ENCODE assay signal across 1 cellular context in genomic region chr6:35737413-35738211, GRCh38.
TF ChIP-seq lines count a peak whose summit lies in the region.

No MANE protein-coding gene starts in this region.

TF ChIP-seq in K562, 482 proteins besides CTCF, POLR2A, EP300 and RAD21 (continued from another document and continues in another):
- TF ChIP-seq SREBF1 (IDR thresholded peaks at IDR 0.05; ENCODE audit: borderline replicate concordance, low read depth, low read length): no peak
- no peak for TF ChIP-seq ZSCAN32 (CRISPR knock-in tag; IDR thresholded peaks at IDR 0.05)
- 0 out of 2 replicates have a peak, but pooled peaks have one; percentile 14 for TF ChIP-seq ARID1B (IDR thresholded peaks at IDR 0.05)
- TF ChIP-seq, protein P1, sequence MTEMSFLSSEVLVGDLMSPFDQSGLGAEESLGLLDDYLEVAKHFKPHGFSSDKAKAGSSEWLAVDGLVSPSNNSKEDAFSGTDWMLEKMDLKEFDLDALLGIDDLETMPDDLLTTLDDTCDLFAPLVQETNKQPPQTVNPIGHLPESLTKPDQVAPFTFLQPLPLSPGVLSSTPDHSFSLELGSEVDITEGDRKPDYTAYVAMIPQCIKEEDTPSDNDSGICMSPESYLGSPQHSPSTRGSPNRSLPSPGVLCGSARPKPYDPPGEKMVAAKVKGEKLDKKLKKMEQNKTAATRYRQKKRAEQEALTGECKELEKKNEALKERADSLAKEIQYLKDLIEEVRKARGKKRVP (CRISPR knock-in tag; IDR thresholded peaks at IDR 0.05): 0 out of 2 replicates have a peak, but pooled peaks have one; percentile 58
- TF ChIP-seq, protein P2, sequence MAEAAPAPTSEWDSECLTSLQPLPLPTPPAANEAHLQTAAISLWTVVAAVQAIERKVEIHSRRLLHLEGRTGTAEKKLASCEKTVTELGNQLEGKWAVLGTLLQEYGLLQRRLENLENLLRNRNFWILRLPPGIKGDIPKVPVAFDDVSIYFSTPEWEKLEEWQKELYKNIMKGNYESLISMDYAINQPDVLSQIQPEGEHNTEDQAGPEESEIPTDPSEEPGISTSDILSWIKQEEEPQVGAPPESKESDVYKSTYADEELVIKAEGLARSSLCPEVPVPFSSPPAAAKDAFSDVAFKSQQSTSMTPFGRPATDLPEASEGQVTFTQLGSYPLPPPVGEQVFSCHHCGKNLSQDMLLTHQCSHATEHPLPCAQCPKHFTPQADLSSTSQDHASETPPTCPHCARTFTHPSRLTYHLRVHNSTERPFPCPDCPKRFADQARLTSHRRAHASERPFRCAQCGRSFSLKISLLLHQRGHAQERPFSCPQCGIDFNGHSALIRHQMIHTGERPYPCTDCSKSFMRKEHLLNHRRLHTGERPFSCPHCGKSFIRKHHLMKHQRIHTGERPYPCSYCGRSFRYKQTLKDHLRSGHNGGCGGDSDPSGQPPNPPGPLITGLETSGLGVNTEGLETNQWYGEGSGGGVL (CRISPR knock-in tag; IDR thresholded peaks at IDR 0.05): no peak
- no peak for TF ChIP-seq NFYB (IDR thresholded peaks at IDR 0.05; ENCODE audit: extremely low read depth, insufficient read length)
- no peak for TF ChIP-seq POLR2H (tag; IDR thresholded peaks at IDR 0.05; ENCODE audit: low read depth)
- no peak for TF ChIP-seq TAF15 (IDR thresholded peaks at IDR 0.05; ENCODE audit: low read depth, low read length)
- no peak for TF ChIP-seq FOXJ2 (tag; IDR thresholded peaks at IDR 0.05)
- no peak for TF ChIP-seq ZNF695 (CRISPR knock-in tag; IDR thresholded peaks at IDR 0.05)
- TF ChIP-seq ZFP30 (CRISPR knock-in tag; IDR thresholded peaks at IDR 0.05; ENCODE audit: borderline replicate concordance): no peak
- no peak for TF ChIP-seq GABPA (tag; conservative IDR thresholded peaks at IDR 0.05; ENCODE audit: low read depth)
- peak; percentile 57; the same call in 1 of the 2 replicates for TF ChIP-seq CREM (IDR thresholded peaks at IDR 0.05; ENCODE audit: low read depth)
- no peak for TF ChIP-seq MYNN (IDR thresholded peaks at IDR 0.05)
- no peak for TF ChIP-seq MYNN (CRISPR knock-in tag; IDR thresholded peaks at IDR 0.05)
- no peak for TF ChIP-seq CHCHD3 (CRISPR knock-in tag; IDR thresholded peaks at IDR 0.05)
- TF ChIP-seq CBX5 (IDR thresholded peaks at IDR 0.05; ENCODE audit: borderline replicate concordance, low read depth): no peak
- TF ChIP-seq SIN3A (IDR thresholded peaks at IDR 0.05; ENCODE audit: borderline replicate concordance in 2 of 2, control insufficient read depth in 1 of 2, low read depth in 2 of 2, low read length in 2 of 2): no peak
- TF ChIP-seq RNF2 (IDR thresholded peaks at IDR 0.05): peak; percentile 5; the same call in 1 of the 2 replicates
- TF ChIP-seq, protein P3, sequence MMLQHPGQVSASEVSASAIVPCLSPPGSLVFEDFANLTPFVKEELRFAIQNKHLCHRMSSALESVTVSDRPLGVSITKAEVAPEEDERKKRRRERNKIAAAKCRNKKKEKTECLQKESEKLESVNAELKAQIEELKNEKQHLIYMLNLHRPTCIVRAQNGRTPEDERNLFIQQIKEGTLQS (IDR thresholded peaks at IDR 0.05): peak; percentile 96
- TF ChIP-seq, protein P3 (CRISPR knock-in tag; conservative IDR thresholded peaks at IDR 0.05): peak; percentile 78
- no peak for TF ChIP-seq GATAD2A (IDR thresholded peaks at IDR 0.05)
- TF ChIP-seq ZNF589 (CRISPR knock-in tag; IDR thresholded peaks at IDR 0.05; ENCODE audit: low read depth): no peak
- peak; percentile 58; the same call in 1 of the 2 replicates for TF ChIP-seq JUN (IDR thresholded peaks at IDR 0.05; ENCODE audit: borderline replicate concordance, low read depth, low read length)
- TF ChIP-seq JUN (CRISPR knock-in tag; IDR thresholded peaks at IDR 0.05; ENCODE audit: borderline replicate concordance): no peak
- TF ChIP-seq ZBTB8A (IDR thresholded peaks at IDR 0.05; ENCODE audit: partially characterized antibody): no peak
- no peak for TF ChIP-seq RBM34 (IDR thresholded peaks at IDR 0.05; ENCODE audit: borderline replicate concordance, insufficient read depth, low read length)
- no peak for TF ChIP-seq CAMTA2 (CRISPR knock-in tag; conservative IDR thresholded peaks at IDR 0.05)
- peak; percentile 17; the same call in 1 of the 2 replicates for TF ChIP-seq BHLHE40 (IDR thresholded peaks at IDR 0.05; ENCODE audit: low read length)
- TF ChIP-seq ATF7 (IDR thresholded peaks at IDR 0.05): peak; percentile 68
- peak; percentile 25; the same call in 1 of the 2 replicates for TF ChIP-seq L3MBTL2 (IDR thresholded peaks at IDR 0.05)
- no peak for TF ChIP-seq PHB2 (IDR thresholded peaks at IDR 0.05; ENCODE audit: low read depth)
- TF ChIP-seq JUND (IDR thresholded peaks at IDR 0.05; ENCODE audit: borderline replicate concordance, low read depth, low read length): peak; percentile 68
- TF ChIP-seq JUND (tag; IDR thresholded peaks at IDR 0.05; ENCODE audit: borderline replicate concordance, low read depth, low read length): peak; percentile 79; the same call in 2 of the 3 replicates
- peak; percentile 93 for TF ChIP-seq EHMT2 (IDR thresholded peaks at IDR 0.05)
- peak; percentile 96 for TF ChIP-seq DEAF1 (CRISPR knock-in tag; IDR thresholded peaks at IDR 0.05)
- 0 out of 4 replicates have a peak, but pooled peaks of 1 of the 2 experiments have one; percentile 70 for TF ChIP-seq ARNT (IDR thresholded peaks at IDR 0.05)
- TF ChIP-seq ZNF785 (CRISPR knock-in tag; IDR thresholded peaks at IDR 0.05): no peak
- no peak for TF ChIP-seq NCOR1 (IDR thresholded peaks at IDR 0.05)
- TF ChIP-seq KDM2B (CRISPR knock-in tag; IDR thresholded peaks at IDR 0.05): no peak
- no peak for TF ChIP-seq KLF6 (CRISPR knock-in tag; IDR thresholded peaks at IDR 0.05; ENCODE audit: borderline replicate concordance)
- 0 out of 4 replicates have a peak, but pooled peaks of 1 of the 2 experiments have one; percentile 37 for TF ChIP-seq FOXA3 (CRISPR knock-in tag; conservative IDR thresholded peaks at IDR 0.05 in 1 of 2, IDR thresholded peaks at IDR 0.05 in 1 of 2)
- TF ChIP-seq, protein P4, sequence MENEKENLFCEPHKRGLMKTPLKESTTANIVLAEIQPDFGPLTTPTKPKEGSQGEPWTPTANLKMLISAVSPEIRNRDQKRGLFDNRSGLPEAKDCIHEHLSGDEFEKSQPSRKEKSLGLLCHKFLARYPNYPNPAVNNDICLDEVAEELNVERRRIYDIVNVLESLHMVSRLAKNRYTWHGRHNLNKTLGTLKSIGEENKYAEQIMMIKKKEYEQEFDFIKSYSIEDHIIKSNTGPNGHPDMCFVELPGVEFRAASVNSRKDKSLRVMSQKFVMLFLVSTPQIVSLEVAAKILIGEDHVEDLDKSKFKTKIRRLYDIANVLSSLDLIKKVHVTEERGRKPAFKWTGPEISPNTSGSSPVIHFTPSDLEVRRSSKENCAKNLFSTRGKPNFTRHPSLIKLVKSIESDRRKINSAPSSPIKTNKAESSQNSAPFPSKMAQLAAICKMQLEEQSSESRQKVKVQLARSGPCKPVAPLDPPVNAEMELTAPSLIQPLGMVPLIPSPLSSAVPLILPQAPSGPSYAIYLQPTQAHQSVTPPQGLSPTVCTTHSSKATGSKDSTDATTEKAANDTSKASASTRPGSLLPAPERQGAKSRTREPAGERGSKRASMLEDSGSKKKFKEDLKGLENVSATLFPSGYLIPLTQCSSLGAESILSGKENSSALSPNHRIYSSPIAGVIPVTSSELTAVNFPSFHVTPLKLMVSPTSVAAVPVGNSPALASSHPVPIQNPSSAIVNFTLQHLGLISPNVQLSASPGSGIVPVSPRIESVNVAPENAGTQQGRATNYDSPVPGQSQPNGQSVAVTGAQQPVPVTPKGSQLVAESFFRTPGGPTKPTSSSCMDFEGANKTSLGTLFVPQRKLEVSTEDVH (IDR thresholded peaks at IDR 0.05; ENCODE audit: low read depth, partially characterized antibody): peak; percentile 38
- TF ChIP-seq, protein P5, sequence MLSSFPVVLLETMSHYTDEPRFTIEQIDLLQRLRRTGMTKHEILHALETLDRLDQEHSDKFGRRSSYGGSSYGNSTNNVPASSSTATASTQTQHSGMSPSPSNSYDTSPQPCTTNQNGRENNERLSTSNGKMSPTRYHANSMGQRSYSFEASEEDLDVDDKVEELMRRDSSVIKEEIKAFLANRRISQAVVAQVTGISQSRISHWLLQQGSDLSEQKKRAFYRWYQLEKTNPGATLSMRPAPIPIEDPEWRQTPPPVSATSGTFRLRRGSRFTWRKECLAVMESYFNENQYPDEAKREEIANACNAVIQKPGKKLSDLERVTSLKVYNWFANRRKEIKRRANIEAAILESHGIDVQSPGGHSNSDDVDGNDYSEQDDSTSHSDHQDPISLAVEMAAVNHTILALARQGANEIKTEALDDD (IDR thresholded peaks at IDR 0.05): peak; percentile 76
- TF ChIP-seq KLF16 (IDR thresholded peaks at IDR 0.05): peak; percentile 62; the same call in 1 of the 2 replicates
- TF ChIP-seq ZNF23 (CRISPR knock-in tag; IDR thresholded peaks at IDR 0.05): no peak
- no peak for TF ChIP-seq SMAD3 (CRISPR knock-in tag; conservative IDR thresholded peaks at IDR 0.05)
- no peak for TF ChIP-seq NFATC3 (IDR thresholded peaks at IDR 0.05)
- peak; percentile 94 for TF ChIP-seq CEBPG (CRISPR knock-in tag; IDR thresholded peaks at IDR 0.05)
- peak; percentile 99 for TF ChIP-seq CEBPG (tag; conservative IDR thresholded peaks at IDR 0.05 in 1 of 2, IDR thresholded peaks at IDR 0.05 in 1 of 2)
- TF ChIP-seq, protein P6, sequence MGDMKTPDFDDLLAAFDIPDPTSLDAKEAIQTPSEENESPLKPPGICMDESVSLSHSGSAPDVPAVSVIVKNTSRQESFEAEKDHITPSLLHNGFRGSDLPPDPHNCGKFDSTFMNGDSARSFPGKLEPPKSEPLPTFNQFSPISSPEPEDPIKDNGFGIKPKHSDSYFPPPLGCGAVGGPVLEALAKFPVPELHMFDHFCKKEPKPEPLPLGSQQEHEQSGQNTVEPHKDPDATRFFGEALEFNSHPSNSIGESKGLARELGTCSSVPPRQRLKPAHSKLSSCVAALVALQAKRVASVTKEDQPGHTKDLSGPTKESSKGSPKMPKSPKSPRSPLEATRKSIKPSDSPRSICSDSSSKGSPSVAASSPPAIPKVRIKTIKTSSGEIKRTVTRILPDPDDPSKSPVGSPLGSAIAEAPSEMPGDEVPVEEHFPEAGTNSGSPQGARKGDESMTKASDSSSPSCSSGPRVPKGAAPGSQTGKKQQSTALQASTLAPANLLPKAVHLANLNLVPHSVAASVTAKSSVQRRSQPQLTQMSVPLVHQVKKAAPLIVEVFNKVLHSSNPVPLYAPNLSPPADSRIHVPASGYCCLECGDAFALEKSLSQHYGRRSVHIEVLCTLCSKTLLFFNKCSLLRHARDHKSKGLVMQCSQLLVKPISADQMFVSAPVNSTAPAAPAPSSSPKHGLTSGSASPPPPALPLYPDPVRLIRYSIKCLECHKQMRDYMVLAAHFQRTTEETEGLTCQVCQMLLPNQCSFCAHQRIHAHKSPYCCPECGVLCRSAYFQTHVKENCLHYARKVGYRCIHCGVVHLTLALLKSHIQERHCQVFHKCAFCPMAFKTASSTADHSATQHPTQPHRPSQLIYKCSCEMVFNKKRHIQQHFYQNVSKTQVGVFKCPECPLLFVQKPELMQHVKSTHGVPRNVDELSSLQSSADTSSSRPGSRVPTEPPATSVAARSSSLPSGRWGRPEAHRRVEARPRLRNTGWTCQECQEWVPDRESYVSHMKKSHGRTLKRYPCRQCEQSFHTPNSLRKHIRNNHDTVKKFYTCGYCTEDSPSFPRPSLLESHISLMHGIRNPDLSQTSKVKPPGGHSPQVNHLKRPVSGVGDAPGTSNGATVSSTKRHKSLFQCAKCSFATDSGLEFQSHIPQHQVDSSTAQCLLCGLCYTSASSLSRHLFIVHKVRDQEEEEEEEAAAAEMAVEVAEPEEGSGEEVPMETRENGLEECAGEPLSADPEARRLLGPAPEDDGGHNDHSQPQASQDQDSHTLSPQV (IDR thresholded peaks at IDR 0.05): 0 out of 2 replicates have a peak, but pooled peaks have one; percentile 21
- TF ChIP-seq ZNF263 (CRISPR knock-in tag; IDR thresholded peaks at IDR 0.05; ENCODE audit: borderline replicate concordance): no peak
- TF ChIP-seq TCF3 (CRISPR knock-in tag; IDR thresholded peaks at IDR 0.05): 0 out of 2 replicates have a peak, but pooled peaks have one; percentile 21
- TF ChIP-seq ERF (CRISPR knock-in tag; IDR thresholded peaks at IDR 0.05): no peak
- no peak for TF ChIP-seq MXI1 (IDR thresholded peaks at IDR 0.05; ENCODE audit: low read depth, low read length)
- TF ChIP-seq HDGF (IDR thresholded peaks at IDR 0.05): no peak
- peak; percentile 45; the same call in 1 of the 2 replicates for TF ChIP-seq DPF2 (IDR thresholded peaks at IDR 0.05)
- peak; percentile 15; the same call in 1 of the 2 replicates for TF ChIP-seq CTBP1 (IDR thresholded peaks at IDR 0.05; ENCODE audit: borderline replicate concordance)
- peak; percentile 68; the same call in 1 of the 2 replicates for TF ChIP-seq CC2D1A (IDR thresholded peaks at IDR 0.05)
- TF ChIP-seq ZFP36 (IDR thresholded peaks at IDR 0.05; ENCODE audit: low read depth, low read length, partially characterized antibody): no peak
- TF ChIP-seq PTBP1 (IDR thresholded peaks at IDR 0.05; ENCODE audit: low read depth, low read length): no peak
- TF ChIP-seq KDM5B (IDR thresholded peaks at IDR 0.05; ENCODE audit: insufficient replicate concordance, low read depth, low read length): no peak
- peak; percentile 38 for TF ChIP-seq RAD51 (IDR thresholded peaks at IDR 0.05; ENCODE audit: borderline replicate concordance, low read depth)
- TF ChIP-seq TAL1 (IDR thresholded peaks at IDR 0.05): 0 out of 2 replicates have a peak, but pooled peaks have one; percentile 8
- TF ChIP-seq, protein P7, sequence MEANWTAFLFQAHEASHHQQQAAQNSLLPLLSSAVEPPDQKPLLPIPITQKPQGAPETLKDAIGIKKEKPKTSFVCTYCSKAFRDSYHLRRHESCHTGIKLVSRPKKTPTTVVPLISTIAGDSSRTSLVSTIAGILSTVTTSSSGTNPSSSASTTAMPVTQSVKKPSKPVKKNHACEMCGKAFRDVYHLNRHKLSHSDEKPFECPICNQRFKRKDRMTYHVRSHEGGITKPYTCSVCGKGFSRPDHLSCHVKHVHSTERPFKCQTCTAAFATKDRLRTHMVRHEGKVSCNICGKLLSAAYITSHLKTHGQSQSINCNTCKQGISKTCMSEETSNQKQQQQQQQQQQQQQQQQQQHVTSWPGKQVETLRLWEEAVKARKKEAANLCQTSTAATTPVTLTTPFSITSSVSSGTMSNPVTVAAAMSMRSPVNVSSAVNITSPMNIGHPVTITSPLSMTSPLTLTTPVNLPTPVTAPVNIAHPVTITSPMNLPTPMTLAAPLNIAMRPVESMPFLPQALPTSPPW (CRISPR knock-in tag; IDR thresholded peaks at IDR 0.05): no peak
- TF ChIP-seq MAFF (IDR thresholded peaks at IDR 0.05; ENCODE audit: low read length): no peak
